In the genomic region with DNA sequence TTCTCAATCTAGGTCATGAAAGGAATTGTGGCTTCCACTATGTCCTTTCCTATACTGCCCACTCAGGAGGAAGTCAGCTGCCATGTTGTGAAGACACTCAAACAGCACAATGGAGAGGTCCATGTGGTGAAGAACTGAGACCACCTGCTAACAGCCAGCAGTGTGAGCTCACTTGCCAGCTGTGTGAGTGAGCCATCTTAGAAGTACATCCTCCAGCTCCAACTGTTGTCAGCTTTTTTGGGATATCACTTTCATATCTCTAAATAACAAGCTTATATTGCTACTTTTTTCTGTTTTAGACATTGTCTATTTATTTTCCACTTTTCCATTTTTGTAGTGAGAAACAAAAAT, we compare ENCODE assay signal across 2 cellular contexts.
TF ChIP-seq lines count a peak whose summit lies in the region.

No MANE protein-coding gene starts in this region.

TF ChIP-seq in HepG2, 621 proteins besides CTCF, POLR2A, EP300 and RAD21:
- no peak for TF ChIP-seq ZNF292 (CRISPR knock-in tag; IDR thresholded peaks at IDR 0.05; ENCODE audit: borderline replicate concordance, low read depth)
- TF ChIP-seq, protein P1, sequence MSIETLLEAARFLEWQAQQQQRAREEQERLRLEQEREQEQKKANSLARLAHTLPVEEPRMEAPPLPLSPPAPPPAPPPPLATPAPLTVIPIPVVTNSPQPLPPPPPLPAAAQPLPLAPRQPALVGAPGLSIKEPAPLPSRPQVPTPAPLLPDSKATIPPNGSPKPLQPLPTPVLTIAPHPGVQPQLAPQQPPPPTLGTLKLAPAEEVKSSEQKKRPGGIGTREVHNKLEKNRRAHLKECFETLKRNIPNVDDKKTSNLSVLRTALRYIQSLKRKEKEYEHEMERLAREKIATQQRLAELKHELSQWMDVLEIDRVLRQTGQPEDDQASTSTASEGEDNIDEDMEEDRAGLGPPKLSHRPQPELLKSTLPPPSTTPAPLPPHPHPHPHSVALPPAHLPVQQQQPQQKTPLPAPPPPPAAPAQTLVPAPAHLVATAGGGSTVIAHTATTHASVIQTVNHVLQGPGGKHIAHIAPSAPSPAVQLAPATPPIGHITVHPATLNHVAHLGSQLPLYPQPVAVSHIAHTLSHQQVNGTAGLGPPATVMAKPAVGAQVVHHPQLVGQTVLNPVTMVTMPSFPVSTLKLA (IDR thresholded peaks at IDR 0.05): 0 out of 2 replicates have a peak, but pooled peaks have one; percentile 52

TF ChIP-seq in H1, 55 proteins besides CTCF, POLR2A, EP300 and RAD21:
- no peak for TF ChIP-seq YY1 (IDR thresholded peaks at IDR 0.05; ENCODE audit: low read depth, low read length)
- no peak for TF ChIP-seq CHD2 (IDR thresholded peaks at IDR 0.05; ENCODE audit: low read length)
- TF ChIP-seq NANOG (IDR thresholded peaks at IDR 0.05; ENCODE audit: insufficient read depth, low read depth, low read length, poor library complexity, severe bottlenecking): no peak
